Comparison of ENCODE assay signal across 3 cellular contexts in the genomic region with DNA sequence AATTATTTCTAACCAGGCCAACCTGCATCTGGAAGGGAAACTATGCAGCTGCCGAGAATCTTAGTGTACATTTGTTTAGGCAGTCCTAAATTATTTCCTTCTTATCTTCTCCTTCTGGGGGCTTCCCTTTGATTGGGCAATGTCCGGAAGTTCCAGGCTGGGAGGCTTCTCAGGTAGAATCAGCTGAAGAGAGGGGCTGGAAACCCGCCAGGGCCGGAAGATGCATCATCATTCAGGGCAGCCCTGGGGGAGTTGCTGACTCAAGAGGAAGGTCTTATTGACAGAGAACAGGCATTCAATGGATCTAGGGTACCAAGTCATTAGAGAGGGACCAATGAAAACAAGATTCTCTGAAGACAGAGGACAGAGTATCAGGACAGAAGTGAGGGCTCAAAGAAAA.
TF ChIP-seq lines count a peak whose summit lies in the region.

No MANE protein-coding gene starts in this region.

TF ChIP-seq in A549, 52 proteins besides CTCF, POLR2A, EP300 and RAD21 (continued from another document):
- TF ChIP-seq, protein P1, sequence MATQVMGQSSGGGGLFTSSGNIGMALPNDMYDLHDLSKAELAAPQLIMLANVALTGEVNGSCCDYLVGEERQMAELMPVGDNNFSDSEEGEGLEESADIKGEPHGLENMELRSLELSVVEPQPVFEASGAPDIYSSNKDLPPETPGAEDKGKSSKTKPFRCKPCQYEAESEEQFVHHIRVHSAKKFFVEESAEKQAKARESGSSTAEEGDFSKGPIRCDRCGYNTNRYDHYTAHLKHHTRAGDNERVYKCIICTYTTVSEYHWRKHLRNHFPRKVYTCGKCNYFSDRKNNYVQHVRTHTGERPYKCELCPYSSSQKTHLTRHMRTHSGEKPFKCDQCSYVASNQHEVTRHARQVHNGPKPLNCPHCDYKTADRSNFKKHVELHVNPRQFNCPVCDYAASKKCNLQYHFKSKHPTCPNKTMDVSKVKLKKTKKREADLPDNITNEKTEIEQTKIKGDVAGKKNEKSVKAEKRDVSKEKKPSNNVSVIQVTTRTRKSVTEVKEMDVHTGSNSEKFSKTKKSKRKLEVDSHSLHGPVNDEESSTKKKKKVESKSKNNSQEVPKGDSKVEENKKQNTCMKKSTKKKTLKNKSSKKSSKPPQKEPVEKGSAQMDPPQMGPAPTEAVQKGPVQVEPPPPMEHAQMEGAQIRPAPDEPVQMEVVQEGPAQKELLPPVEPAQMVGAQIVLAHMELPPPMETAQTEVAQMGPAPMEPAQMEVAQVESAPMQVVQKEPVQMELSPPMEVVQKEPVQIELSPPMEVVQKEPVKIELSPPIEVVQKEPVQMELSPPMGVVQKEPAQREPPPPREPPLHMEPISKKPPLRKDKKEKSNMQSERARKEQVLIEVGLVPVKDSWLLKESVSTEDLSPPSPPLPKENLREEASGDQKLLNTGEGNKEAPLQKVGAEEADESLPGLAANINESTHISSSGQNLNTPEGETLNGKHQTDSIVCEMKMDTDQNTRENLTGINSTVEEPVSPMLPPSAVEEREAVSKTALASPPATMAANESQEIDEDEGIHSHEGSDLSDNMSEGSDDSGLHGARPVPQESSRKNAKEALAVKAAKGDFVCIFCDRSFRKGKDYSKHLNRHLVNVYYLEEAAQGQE (IDR thresholded peaks at IDR 0.05): no peak
- TF ChIP-seq BHLHE40 (IDR thresholded peaks at IDR 0.05; ENCODE audit: low read depth, low read length): no peak
- TF ChIP-seq NFE2L2 (conservative IDR thresholded peaks at IDR 0.05; ENCODE audit: low read length): no peak
- TF ChIP-seq CBX2 (IDR thresholded peaks at IDR 0.05; ENCODE audit: borderline replicate concordance, low read depth): no peak
- TF ChIP-seq ZNF302 (CRISPR knock-in tag; IDR thresholded peaks at IDR 0.05): no peak
- no peak for TF ChIP-seq KDM1A (IDR thresholded peaks at IDR 0.05; ENCODE audit: low read depth)
- no peak for TF ChIP-seq FOSL2 (IDR thresholded peaks at IDR 0.05)
- TF ChIP-seq FOSL2 (CRISPR knock-in tag; IDR thresholded peaks at IDR 0.05): no peak
- no peak for TF ChIP-seq FOSB (CRISPR knock-in tag; IDR thresholded peaks at IDR 0.05)

TF ChIP-seq in HCT116, 20 proteins besides CTCF, POLR2A, EP300 and RAD21 (continued from another document):
- TF ChIP-seq, protein P1 (IDR thresholded peaks at IDR 0.05; ENCODE audit: low read depth): no peak
- TF ChIP-seq FOSL1 (IDR thresholded peaks at IDR 0.05; ENCODE audit: low read depth) (no peak), CEBPB (IDR thresholded peaks at IDR 0.05; ENCODE audit: low read depth) (peak; percentile 34; the same call in 1 of the 2 replicates)
TF ChIP-seq in HCT116: peak in this region for 2.

TF ChIP-seq in SK-N-SH, 30 proteins besides CTCF, POLR2A, EP300 and RAD21 (continued from another document):
- no peak for TF ChIP-seq MXI1 (IDR thresholded peaks at IDR 0.05; ENCODE audit: low read depth, low read length)
- TF ChIP-seq, protein P2, sequence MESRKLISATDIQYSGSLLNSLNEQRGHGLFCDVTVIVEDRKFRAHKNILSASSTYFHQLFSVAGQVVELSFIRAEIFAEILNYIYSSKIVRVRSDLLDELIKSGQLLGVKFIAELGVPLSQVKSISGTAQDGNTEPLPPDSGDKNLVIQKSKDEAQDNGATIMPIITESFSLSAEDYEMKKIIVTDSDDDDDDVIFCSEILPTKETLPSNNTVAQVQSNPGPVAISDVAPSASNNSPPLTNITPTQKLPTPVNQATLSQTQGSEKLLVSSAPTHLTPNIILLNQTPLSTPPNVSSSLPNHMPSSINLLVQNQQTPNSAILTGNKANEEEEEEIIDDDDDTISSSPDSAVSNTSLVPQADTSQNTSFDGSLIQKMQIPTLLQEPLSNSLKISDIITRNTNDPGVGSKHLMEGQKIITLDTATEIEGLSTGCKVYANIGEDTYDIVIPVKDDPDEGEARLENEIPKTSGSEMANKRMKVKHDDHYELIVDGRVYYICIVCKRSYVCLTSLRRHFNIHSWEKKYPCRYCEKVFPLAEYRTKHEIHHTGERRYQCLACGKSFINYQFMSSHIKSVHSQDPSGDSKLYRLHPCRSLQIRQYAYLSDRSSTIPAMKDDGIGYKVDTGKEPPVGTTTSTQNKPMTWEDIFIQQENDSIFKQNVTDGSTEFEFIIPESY (IDR thresholded peaks at IDR 0.05; ENCODE audit: borderline replicate concordance, low read depth): no peak
- no peak for TF ChIP-seq NRF1 (IDR thresholded peaks at IDR 0.05; ENCODE audit: low read depth, low read length)
- TF ChIP-seq GATA2 (CRISPR knock-in tag; IDR thresholded peaks at IDR 0.05): no peak
- peak; percentile 33; the same call in 1 of the 2 replicates for TF ChIP-seq RXRA (IDR thresholded peaks at IDR 0.05; ENCODE audit: borderline replicate concordance, low read depth)
- TF ChIP-seq SIN3A (IDR thresholded peaks at IDR 0.05; ENCODE audit: borderline replicate concordance, low read depth, low read length): no peak
- no peak for TF ChIP-seq USF2 (IDR thresholded peaks at IDR 0.05; ENCODE audit: borderline replicate concordance, low read depth, low read length)
- no peak for TF ChIP-seq SMC3 (IDR thresholded peaks at IDR 0.05; ENCODE audit: low read depth, low read length)
- TF ChIP-seq MEF2A (IDR thresholded peaks at IDR 0.05; ENCODE audit: borderline replicate concordance, low read depth): no peak
- peak; percentile 84 for TF ChIP-seq NFIC (IDR thresholded peaks at IDR 0.05; ENCODE audit: borderline replicate concordance)
